ENCODE assay signal across 11 cellular contexts in genomic region chr5:103427326-103427725, GRCh38.
DNase-seq lines count a peak whose midpoint lies in the region; ATAC-seq, FAIRE-seq and TF ChIP-seq lines count a peak whose summit lies in the region.
"Had no signal": no experiment of that assay in that cellular context is flagged by ENCODE, and none has a peak within 500 bp of the region (broad histone marks: within the 10 kb centered on the region; RNA-seq: fewer than 3 reads in every experiment).

No MANE protein-coding gene starts in this region.

- no peak overlapping the region for H3K18ac ChIP-seq in mesendoderm (ENCODE audit: low read length)

- H3K4me1 ChIP-seq in HEK293 (ENCODE audit: control insufficient read depth, insufficient read depth, low read length) = no peaks in the 10 kb centered on the region
- peaks cover 29% of the 10 kb centered on the region for H3K4me1 ChIP-seq in astrocyte (ENCODE audit: insufficient read depth, low read length)
- peaks cover 63% of the 10 kb centered on the region for H3K4me1 ChIP-seq in osteoblast (ENCODE audit: insufficient read depth, low read length)
- H3K4me1 ChIP-seq in mesendoderm (ENCODE audit: control insufficient read depth, low read depth, low read length) = no peaks in the 10 kb centered on the region

- POLR2A ChIA-PET in HEK293 (lab: Yijun Ruan, JAX) = no interaction called here

- H3K79me2 ChIP-seq in astrocyte (ENCODE audit: insufficient read depth, low read length) = no peaks in the 10 kb centered on the region
- H3K79me2 ChIP-seq in osteoblast (ENCODE audit: insufficient read depth, low read length) = no peaks in the 10 kb centered on the region
- H3K79me2 ChIP-seq in mesendoderm (ENCODE audit: control insufficient read depth, insufficient read depth, low read length) = no peaks in the 10 kb centered on the region

- H3K27ac Mint-ChIP-seq in astrocyte (ENCODE audit: unreplicated experiment) = peak overlapping the region; percentile 29

- peaks cover 47% of the 10 kb centered on the region for H3K4me1 Mint-ChIP-seq in astrocyte (ENCODE audit: low read depth, unreplicated experiment)

- no peaks in the 10 kb centered on the region for H3K9me3 Mint-ChIP-seq in astrocyte (ENCODE audit: unreplicated experiment)

- no peak overlapping the region for H3K4me2 ChIP-seq in astrocyte (ENCODE audit: low read length)
- H3K4me2 ChIP-seq in osteoblast (ENCODE audit: insufficient read depth, low read length) = no peak overlapping the region
- H3K4me2 ChIP-seq in mesendoderm (ENCODE audit: low read length) = no peak overlapping the region

- no peaks in the 10 kb centered on the region for H3K27me3 Mint-ChIP-seq in astrocyte (ENCODE audit: low read depth, unreplicated experiment)

- H4K20me1 ChIP-seq in astrocyte (ENCODE audit: insufficient read depth, low read length) (no peaks in the 10 kb centered on the region), osteoblast (ENCODE audit: insufficient read depth, low read length) (no peaks in the 10 kb centered on the region)

- H3K9me3 ChIP-seq in HEK293 (ENCODE audit: control insufficient read depth, insufficient read depth, low read depth, low read length) (no peaks in the 10 kb centered on the region), astrocyte (ENCODE audit: insufficient read depth, low read depth, low read length) (no peaks in the 10 kb centered on the region), osteoblast (ENCODE audit: low read depth, low read length) (no peaks in the 10 kb centered on the region)

- no peaks in the 10 kb centered on the region for H3K79me1 ChIP-seq in mesendoderm (ENCODE audit: low read length)

- no peak overlapping the region for H2BK15ac ChIP-seq in mesendoderm (replicated peaks; ENCODE audit: low read depth)

- WGBS in mesendoderm (ENCODE audit: extremely low coverage, insufficient coverage, low lambda C conversion rate) = no CpG with 5 or more reads among the region's 3 CpGs
- 87 to 89% methylated on average over 3 of the region's 3 CpGs for WGBS in lower leg skin, 2 donors

- H3K9ac ChIP-seq in astrocyte (ENCODE audit: low read length) (no peak overlapping the region), mesendoderm (ENCODE audit: low read length) (no peak overlapping the region)

- no peak overlapping the region for H3K4ac ChIP-seq in mesendoderm (ENCODE audit: low read depth, low read length)

- H4K5ac ChIP-seq in mesendoderm (ENCODE audit: low read length) = no peak overlapping the region

- H3K23ac ChIP-seq in mesendoderm (ENCODE audit: low read length) = no peak overlapping the region

- no peak for FAIRE-seq in astrocyte (lab: Jason Lieb, UNC)
- no peak for FAIRE-seq in RCC 7860 (lab: Jason Lieb, UNC)

- ATAC-seq in HG02981 (IDR thresholded peaks at IDR 0.05; ENCODE audit: unreplicated experiment) = no peak

- H2BK120ac ChIP-seq in mesendoderm (ENCODE audit: low read depth, low read length) = no peak overlapping the region

- H3K56ac ChIP-seq in mesendoderm (ENCODE audit: low read length) = no peak overlapping the region

- TF ChIP-seq POLR2A in lower leg skin (IDR thresholded peaks at IDR 0.05) = no peak

- no peaks in the 10 kb centered on the region for H3K27me3 ChIP-seq in astrocyte (ENCODE audit: insufficient read depth, low read length)
- H3K27me3 ChIP-seq in osteoblast (ENCODE audit: insufficient read depth, low read length) = no peaks in the 10 kb centered on the region
- no peaks in the 10 kb centered on the region for H3K27me3 ChIP-seq in mesendoderm (ENCODE audit: insufficient read depth, low read length, poor library complexity)

- H4K8ac ChIP-seq in mesendoderm (ENCODE audit: low read depth, low read length) = no peak overlapping the region

- H2AFZ ChIP-seq in astrocyte (ENCODE audit: low read depth, low read length) (no peak overlapping the region), osteoblast (ENCODE audit: low read length) (no peak overlapping the region)

- intact Hi-C loops in lower leg skin (cut with DNase I; ENCODE audit: low total_unique reads) = no loop called here

- H3K27ac ChIP-seq in 22Rv1 (peak overlapping the region; percentile 73), HEK293 (ENCODE audit: extremely low read depth, low read depth, low read length) (no peak overlapping the region), astrocyte (ENCODE audit: low read depth, low read length) (peak overlapping the region; percentile 65), osteoblast (ENCODE audit: low read depth, low read length) (peak overlapping the region; percentile 92), mesendoderm (ENCODE audit: low read depth, low read length) (no peak overlapping the region)

- DNase-seq in astrocyte (ENCODE audit: low read depth) (no peak), osteoblast (ENCODE audit: insufficient read length, low spot score, missing footprints) (no peak), RCC 7860 (ENCODE audit: low spot score) (no peak), mesendoderm (no peak), lower leg skin (ENCODE audit: low spot score in 2 of 2) (no peak)
- DNase-seq: DMS53, GF-D8, HCEC 1CT had no signal

- no peak overlapping the region for H2BK5ac ChIP-seq in mesendoderm (ENCODE audit: low read length)

- CTCF ChIA-PET in HEK293 (lab: Yijun Ruan, JAX) = no interaction called here

- no peaks in the 10 kb centered on the region for H3K36me3 Mint-ChIP-seq in astrocyte (ENCODE audit: low read depth, unreplicated experiment)

- no peak overlapping the region for H2AK5ac ChIP-seq in mesendoderm (ENCODE audit: low read length)

- no peak overlapping the region for H3K4me3 Mint-ChIP-seq in astrocyte (ENCODE audit: unreplicated experiment)

- H3K36me3 ChIP-seq in HEK293 (ENCODE audit: control insufficient read depth in 2 of 2, insufficient read depth in 1 of 2, low read length in 2 of 2) (no peaks in the 10 kb centered on the region), astrocyte (ENCODE audit: insufficient read depth, low read length) (no peaks in the 10 kb centered on the region), osteoblast (ENCODE audit: insufficient read depth, low read length) (no peaks in the 10 kb centered on the region), mesendoderm (ENCODE audit: control insufficient read depth, insufficient read depth, low read length) (no peaks in the 10 kb centered on the region)

- no peak for TF ChIP-seq CTCF in 22Rv1 (IDR thresholded peaks at IDR 0.05)
- no peak for TF ChIP-seq CTCF in HEK293 (tag by site-specific recombination; IDR thresholded peaks at IDR 0.05)
- TF ChIP-seq CTCF in astrocyte (IDR thresholded peaks at IDR 0.05; ENCODE audit: insufficient read depth, low read depth, low read length) = no peak
- TF ChIP-seq CTCF in osteoblast (IDR thresholded peaks at IDR 0.05; ENCODE audit: extremely low read depth, low read depth, low read length) = no peak
- TF ChIP-seq CTCF in lower leg skin (IDR thresholded peaks at IDR 0.05) = no peak

- H3K4me3 ChIP-seq in HEK293 (ENCODE audit: low read depth, low read length) = no peak overlapping the region
- no peak overlapping the region for H3K4me3 ChIP-seq in astrocyte (ENCODE audit: insufficient read depth, low read depth, low read length)
- no peak overlapping the region for H3K4me3 ChIP-seq in osteoblast (ENCODE audit: insufficient read depth, low read length)
- no peak overlapping the region for H3K4me3 ChIP-seq in mesendoderm (ENCODE audit: low read length)
- no peak overlapping the region for H3K4me3 ChIP-seq in lower leg skin (ENCODE audit: low read depth, poor library complexity, severe bottlenecking)

TF ChIP-seq in HEK293, 187 proteins besides CTCF, POLR2A, EP300 and RAD21:
- TF ChIP-seq HOXC10 (CRISPR knock-in tag; IDR thresholded peaks at IDR 0.05) (no peak), ZNF510 (tag by site-specific recombination; IDR thresholded peaks at IDR 0.05; ENCODE audit: insufficient replicate concordance) (peak; percentile 26)
- TF ChIP-seq, protein P1, sequence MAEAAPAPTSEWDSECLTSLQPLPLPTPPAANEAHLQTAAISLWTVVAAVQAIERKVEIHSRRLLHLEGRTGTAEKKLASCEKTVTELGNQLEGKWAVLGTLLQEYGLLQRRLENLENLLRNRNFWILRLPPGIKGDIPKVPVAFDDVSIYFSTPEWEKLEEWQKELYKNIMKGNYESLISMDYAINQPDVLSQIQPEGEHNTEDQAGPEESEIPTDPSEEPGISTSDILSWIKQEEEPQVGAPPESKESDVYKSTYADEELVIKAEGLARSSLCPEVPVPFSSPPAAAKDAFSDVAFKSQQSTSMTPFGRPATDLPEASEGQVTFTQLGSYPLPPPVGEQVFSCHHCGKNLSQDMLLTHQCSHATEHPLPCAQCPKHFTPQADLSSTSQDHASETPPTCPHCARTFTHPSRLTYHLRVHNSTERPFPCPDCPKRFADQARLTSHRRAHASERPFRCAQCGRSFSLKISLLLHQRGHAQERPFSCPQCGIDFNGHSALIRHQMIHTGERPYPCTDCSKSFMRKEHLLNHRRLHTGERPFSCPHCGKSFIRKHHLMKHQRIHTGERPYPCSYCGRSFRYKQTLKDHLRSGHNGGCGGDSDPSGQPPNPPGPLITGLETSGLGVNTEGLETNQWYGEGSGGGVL (tag by site-specific recombination; IDR thresholded peaks at IDR 0.05) = no peak

Comparison
In these comparisons a context has a peak if more than half of its experiments do, and no peak if none do; other contexts are left out.
1. H3K27ac ChIP-seq: peak in 22Rv1 (single experiment), astrocyte (single experiment) and osteoblast (single experiment); none in HEK293 (single experiment) and mesendoderm (single experiment).